In genomic region chr20:21303061-21303871, GRCh38 we compare ENCODE assay signal across 1 cellular context.
TF ChIP-seq lines count a peak whose summit lies in the region.

Gene XRN2, plus strand, starts transcription at chr20:21303331. Its CDS starts 68 bp downstream, at chr20:21303399.

TF ChIP-seq in HepG2, 621 proteins besides CTCF, POLR2A, EP300 and RAD21 (continued from another document and continues in another):
- no peak for TF ChIP-seq KIAA2018 (CRISPR knock-in tag; IDR thresholded peaks at IDR 0.05; ENCODE audit: borderline replicate concordance)
- peak; percentile 98 for TF ChIP-seq ATF6 (CRISPR knock-in tag; conservative IDR thresholded peaks at IDR 0.05)
- TF ChIP-seq ZNF766 (CRISPR knock-in tag; IDR thresholded peaks at IDR 0.05; ENCODE audit: borderline replicate concordance), result peak; percentile 82; the same call in 1 of the 2 replicates
- peak; percentile 91 for TF ChIP-seq BRCA1 (CRISPR knock-in tag; IDR thresholded peaks at IDR 0.05)
- peak; percentile 99 for TF ChIP-seq MYC (CRISPR knock-in tag; IDR thresholded peaks at IDR 0.05; ENCODE audit: borderline replicate concordance)
- peak; percentile 86 for TF ChIP-seq HNF4A (CRISPR knock-in tag; IDR thresholded peaks at IDR 0.05)
- no peak for TF ChIP-seq ATRX (CRISPR knock-in tag; IDR thresholded peaks at IDR 0.05; ENCODE audit: borderline replicate concordance)
- TF ChIP-seq ARNT2 (CRISPR knock-in tag; IDR thresholded peaks at IDR 0.05; ENCODE audit: low read depth), result peak; percentile 98
- TF ChIP-seq CERS6 (CRISPR knock-in tag; IDR thresholded peaks at IDR 0.05), result peak; percentile 17; the same call in 1 of the 2 replicates
- peak; percentile 93 for TF ChIP-seq BORCS8-MEF2B (CRISPR knock-in tag; IDR thresholded peaks at IDR 0.05)
- TF ChIP-seq ZNF224 (CRISPR knock-in tag; IDR thresholded peaks at IDR 0.05), result 0 out of 2 replicates have a peak, but pooled peaks have one; percentile 25
- 0 out of 2 replicates have a peak, but pooled peaks have one; percentile 36 for TF ChIP-seq ZNF3 (CRISPR knock-in tag; IDR thresholded peaks at IDR 0.05)
- TF ChIP-seq ZNF430 (CRISPR knock-in tag; IDR thresholded peaks at IDR 0.05), result peak; percentile 98
- no peak; the same call in none of the 2 replicates for TF ChIP-seq ZNF678 (CRISPR knock-in tag; IDR thresholded peaks at IDR 0.05)
- peak; percentile 75; the same call in 1 of the 2 replicates for TF ChIP-seq SNAPC4 (CRISPR knock-in tag; IDR thresholded peaks at IDR 0.05)
- TF ChIP-seq MZF1 (CRISPR knock-in tag; IDR thresholded peaks at IDR 0.05; ENCODE audit: borderline replicate concordance), result peak; percentile 56; the same call in 1 of the 2 replicates
- peak; percentile 97; the same call in 2 of the 3 replicates for TF ChIP-seq MXI1 (IDR thresholded peaks at IDR 0.05; ENCODE audit: borderline replicate concordance, low read depth, low read length)
- no peak; the same call in 1 of the 2 replicates for TF ChIP-seq SIX1 (CRISPR knock-in tag; IDR thresholded peaks at IDR 0.05; ENCODE audit: borderline replicate concordance)
- peak; percentile 65; the same call in 1 of the 2 replicates for TF ChIP-seq ZMYM2 (CRISPR knock-in tag; IDR thresholded peaks at IDR 0.05)
- TF ChIP-seq IKZF5 (CRISPR knock-in tag; IDR thresholded peaks at IDR 0.05), result peak; percentile 57
- peak; percentile 69 for TF ChIP-seq ZKSCAN8 (CRISPR knock-in tag; IDR thresholded peaks at IDR 0.05; ENCODE audit: borderline replicate concordance)
- TF ChIP-seq ZNF10 (CRISPR knock-in tag; IDR thresholded peaks at IDR 0.05; ENCODE audit: borderline replicate concordance, low read depth), result 0 out of 2 replicates have a peak, but pooled peaks have one; percentile 64
- TF ChIP-seq BCLAF1 (IDR thresholded peaks at IDR 0.05), result no peak
- TF ChIP-seq CSRNP2 (CRISPR knock-in tag; conservative IDR thresholded peaks at IDR 0.05; ENCODE audit: low read depth), result peak; percentile 94; the same call in 1 of the 2 replicates
- TF ChIP-seq ZNF460 (CRISPR knock-in tag; IDR thresholded peaks at IDR 0.05; ENCODE audit: borderline replicate concordance), result no peak
- TF ChIP-seq ZSCAN22 (CRISPR knock-in tag; IDR thresholded peaks at IDR 0.05), result no peak
- TF ChIP-seq CCDC6 (CRISPR knock-in tag; IDR thresholded peaks at IDR 0.05), result peak; percentile 98
- TF ChIP-seq ZNF496 (CRISPR knock-in tag; IDR thresholded peaks at IDR 0.05; ENCODE audit: insufficient replicate concordance), result no peak
- peak; percentile 78 for TF ChIP-seq HOXA9 (CRISPR knock-in tag; IDR thresholded peaks at IDR 0.05; ENCODE audit: borderline replicate concordance)
- peak; percentile 65 for TF ChIP-seq BCL6 (CRISPR knock-in tag; IDR thresholded peaks at IDR 0.05)
